21 cellular contexts compared by ENCODE assay signal in genomic region chr1:244830639-244831038, GRCh38. TPM values are rescaled to one million over a fixed set of nuclear protein-coding genes. Genes with fewer than 3 reads are reported as not detected.
DNase-seq lines count a peak whose midpoint lies in the region; ATAC-seq and FAIRE-seq lines count a peak whose summit lies in the region.
"Had no signal": no experiment of that assay in that cellular context is flagged by ENCODE, and none has a peak within 500 bp of the region (broad histone marks: within the 10 kb centered on the region; RNA-seq: fewer than 3 reads in every experiment).

No MANE protein-coding gene starts in this region.

- H4K8ac ChIP-seq in neuronal stem cell (ENCODE audit: low read depth, low read length): no peak overlapping the region

- ATAC-seq in activated T-cell treated with anti-CD3 and anti-CD28 coated beads, Interleukin-2, amount 50 U/mL, for 72 hours (replicated peaks in 1 of 2): no peak
- no peak for ATAC-seq in T-helper 17 cell
- ATAC-seq in HG03354 (IDR thresholded peaks at IDR 0.05; ENCODE audit: poor library complexity, severe bottlenecking, unreplicated experiment): no peak
- no peak for ATAC-seq in HG02884 (IDR thresholded peaks at IDR 0.05; ENCODE audit: unreplicated experiment)
- ATAC-seq: CD8-positive, alpha-beta T cell; HepG2 had no signal

- no peaks in the 10 kb centered on the region for H3K27me3 Mint-ChIP-seq in activated T-cell treated with anti-CD3 and anti-CD28 coated beads, Interleukin-2, amount 50 U/mL, for 72 hours (ENCODE audit: low read depth)
- no peaks in the 10 kb centered on the region for H3K27me3 Mint-ChIP-seq in T-helper 17 cell

- no peak overlapping the region for H3K4ac ChIP-seq in neuronal stem cell (ENCODE audit: low read length)

- no peak overlapping the region for H3K18ac ChIP-seq in neuronal stem cell (ENCODE audit: low read length)

- no peaks in the 10 kb centered on the region for H3K79me1 ChIP-seq in neuronal stem cell (ENCODE audit: low read depth, low read length)

- H2BK12ac ChIP-seq in neuronal stem cell (ENCODE audit: low read length): no peak overlapping the region

- peaks cover 0 to 1% of the 10 kb centered on the region in 2 donors for H3K36me3 Mint-ChIP-seq in activated T-cell treated with anti-CD3 and anti-CD28 coated beads, Interleukin-2, amount 50 U/mL, for 72 hours (ENCODE audit: insufficient read depth in 2 of 2)
- H3K36me3 Mint-ChIP-seq in T-helper 17 cell (ENCODE audit: low read depth): peaks cover 2% of the 10 kb centered on the region

- no peak overlapping the region for H2AFZ ChIP-seq in neuronal stem cell (ENCODE audit: low read length)

- H3K14ac ChIP-seq in neuronal stem cell (ENCODE audit: low read length): no peak overlapping the region

- H2AK5ac ChIP-seq in neuronal stem cell (ENCODE audit: low read depth, low read length): no peak overlapping the region

- peaks cover 22% of the 10 kb centered on the region for H3K4me1 Mint-ChIP-seq in activated T-cell treated with anti-CD3 and anti-CD28 coated beads, Interleukin-2, amount 50 U/mL, for 72 hours (ENCODE audit: low read depth)
- H3K4me1 Mint-ChIP-seq in T-helper 17 cell: peaks cover 11% of the 10 kb centered on the region

- peak; percentile 37 for FAIRE-seq in frontal cortex (lab: Jason Lieb, UNC)
- FAIRE-seq: H1, HepG2 had no signal

- no peak overlapping the region for H3K4me3 Mint-ChIP-seq in activated T-cell treated with anti-CD3 and anti-CD28 coated beads, Interleukin-2, amount 50 U/mL, for 72 hours
- H3K4me3 Mint-ChIP-seq in T-helper 17 cell: no peak overlapping the region
- H3K4me3 Mint-ChIP-seq: CD8-positive, alpha-beta T cell; HFFc6 had no signal

- H3K27me3 ChIP-seq in neuronal stem cell (ENCODE audit: control insufficient read depth in 3 of 3, insufficient read depth in 3 of 3, low read depth in 1 of 3, low read length in 3 of 3): no peaks in the 10 kb centered on the region
- H3K27me3 ChIP-seq: BLaER1, MG63 had no signal

- no peak overlapping the region for H3K27ac ChIP-seq in neuronal stem cell (replicated peaks; ENCODE audit: low read length)
- H3K27ac ChIP-seq: BLaER1, KMS-11 had no signal

- H2BK5ac ChIP-seq in neuronal stem cell (ENCODE audit: low read length): no peak overlapping the region

- no peak overlapping the region for H2BK120ac ChIP-seq in neuronal stem cell (ENCODE audit: low read depth, low read length)

- no CpG with 5 or more reads among the region's 3 CpGs for WGBS in neuronal stem cell (ENCODE audit: extremely low coverage in 2 of 2, insufficient read length in 2 of 2, insufficient replicate concordance in 1 of 2), 2 donors

- H3K9me3 ChIP-seq in T-helper 17 cell (ENCODE audit: control insufficient read depth, low read length, poor library complexity, severe bottlenecking) (no peaks in the 10 kb centered on the region), neuronal stem cell (replicated peaks in 1 of 2; ENCODE audit: control insufficient read depth in 2 of 2, insufficient read depth in 1 of 2, low read depth in 1 of 2, low read length in 2 of 2) (no peaks in the 10 kb centered on the region)

- no peak overlapping the region for H2BK15ac ChIP-seq in neuronal stem cell (ENCODE audit: low read length)

- no peaks in the 10 kb centered on the region for H3K9me3 Mint-ChIP-seq in activated T-cell treated with anti-CD3 and anti-CD28 coated beads, Interleukin-2, amount 50 U/mL, for 72 hours
- H3K9me3 Mint-ChIP-seq: CD8-positive, alpha-beta T cell; HFFc6 had no signal

- peak overlapping the region; percentile 28 for H3K27ac Mint-ChIP-seq in activated T-cell treated with anti-CD3 and anti-CD28 coated beads, Interleukin-2, amount 50 U/mL, for 72 hours
- peak overlapping the region; percentile 19 for H3K27ac Mint-ChIP-seq in T-helper 17 cell
- H3K27ac Mint-ChIP-seq: CD8-positive, alpha-beta T cell; HFFc6 had no signal

- H3K4me2 ChIP-seq in neuronal stem cell (ENCODE audit: insufficient read depth, low read length, poor library complexity, severe bottlenecking): no peak overlapping the region
- H3K4me2 ChIP-seq: KMS-11 had no signal

- no peak overlapping the region for H3K9ac ChIP-seq in neuronal stem cell (ENCODE audit: low read depth, low read length, poor library complexity)
- H3K9ac ChIP-seq: BLaER1, KMS-11 had no signal

- no peak for DNase-seq in activated T-cell treated with anti-CD3 and anti-CD28 coated beads, Interleukin-2, amount 50 U/mL, for 72 hours
- DNase-seq in activated T-cell treated with anti-CD3 and anti-CD28 coated beads for 4 hours (no peak), T-helper 17 cell (no peak), frontal cortex (ENCODE audit: low spot score in 2 of 2) (no peak), neuronal stem cell (ENCODE audit: low spot score) (no peak)
- no peak for DNase-seq in activated CD4-positive, alpha-beta T cell treated with anti-CD3 and anti-CD28 coated beads, Interleukin-2, amount 50 U/mL, for 48 hours
- DNase-seq: 8988T; CD8-positive, alpha-beta T cell; HFFc6; MG63; NCI-H1092; NCI-H146; NCI-H2081; NCI-H510A; SHP77 had no signal

- H3K36me3 ChIP-seq in neuronal stem cell (replicated peaks in 1 of 2; ENCODE audit: control insufficient read depth in 2 of 2, insufficient read depth in 2 of 2, low read length in 2 of 2): no peaks in the 10 kb centered on the region
- H3K36me3 ChIP-seq: BLaER1, MG63 had no signal

- H3K23ac ChIP-seq in neuronal stem cell (ENCODE audit: low read depth, low read length, poor library complexity): no peak overlapping the region

- no peak overlapping the region for H4K91ac ChIP-seq in neuronal stem cell (ENCODE audit: low read depth, low read length, poor library complexity)

- H3K4me3 ChIP-seq in neuronal stem cell (ENCODE audit: low read length in 2 of 2): no peak overlapping the region
- H3K4me3 ChIP-seq: BLaER1, MG63 had no signal

- H3K4me1 ChIP-seq in neuronal stem cell (ENCODE audit: control insufficient read depth in 2 of 2, insufficient read depth in 1 of 2, low read depth in 1 of 2, low read length in 2 of 2): peaks cover 0 to 3% of the 10 kb centered on the region in 2 donors

RNA-seq across cellular contexts. Expression of gene COX20, which starts 4.8 kb away (rescaled TPM):
- 10 to 100 TPM in 1 of 2 donors, 1 to 10 TPM in 1; 9.8 to 12.1 TPM for total RNA-seq in activated T-cell treated with anti-CD3 and anti-CD28 coated beads, Interleukin-2, amount 50 U/mL, for 72 hours
- 10 to 100 TPM; 24.4 to 24.8 TPM for total RNA-seq in T-helper 17 cell
- total RNA-seq in frontal cortex: 70.5 TPM
- polyA plus RNA-seq in neuronal stem cell (2013, experiment 1 of 2): 32.4 TPM
- polyA plus RNA-seq in neuronal stem cell (2013, experiment 2 of 2): 32.4 TPM

RNA-seq across cellular contexts. Expression of gene HNRNPU, which starts 33.7 kb away (rescaled TPM):
- total RNA-seq in activated T-cell treated with anti-CD3 and anti-CD28 coated beads, Interleukin-2, amount 50 U/mL, for 72 hours: 100 to 1,000 TPM; 310 to 319 TPM
- 100 to 1,000 TPM; 440 to 563 TPM for total RNA-seq in T-helper 17 cell
- 567 TPM for total RNA-seq in frontal cortex
- polyA plus RNA-seq in neuronal stem cell (2013, experiment 1 of 2): 302 TPM
- 312 TPM for polyA plus RNA-seq in neuronal stem cell (2013, experiment 2 of 2)
